ENCODE assay signal across 12 cellular contexts in genomic region chr3:103048371-103048722, GRCh38.
DNase-seq lines count a peak whose midpoint lies in the region; ATAC-seq lines count a peak whose summit lies in the region.
"Had no signal": no experiment of that assay in that cellular context is flagged by ENCODE, and none has a peak within 500 bp of the region (broad histone marks: within the 10 kb centered on the region; RNA-seq: fewer than 3 reads in every experiment).

No MANE protein-coding gene starts in this region.

- ATAC-seq in GM18498 (IDR thresholded peaks at IDR 0.05; ENCODE audit: unreplicated experiment) (peak; percentile 80), HG03442 (IDR thresholded peaks at IDR 0.05; ENCODE audit: unreplicated experiment) (peak; percentile 41), Right ventricle myocardium superior (ENCODE audit: poor library complexity) (no peak), HG03025 (IDR thresholded peaks at IDR 0.05; ENCODE audit: low FRiP score, unreplicated experiment) (no peak), GM21717 (IDR thresholded peaks at IDR 0.05; ENCODE audit: unreplicated experiment) (no peak)
- ATAC-seq: stimulated activated naive CD8-positive, alpha-beta T cell treated with anti-CD3 and anti-CD28 coated beads, Interleukin-15, Interleukin-2, amounts not matched to agents 100 U/mL and 50 U/mL, for 24 hours had no signal

- intact Hi-C loops in Right ventricle myocardium superior (cut with DNase I) = no loop called here

- DNase-seq in amniotic epithelial cell (ENCODE audit: low read depth) (peak; percentile 62), pons (ENCODE audit: low spot score) (peak; percentile 24), Right ventricle myocardium superior (no peak), cerebellar cortex (ENCODE audit: low spot score) (no peak)
- DNase-seq: islet precursor cell; NCI-H2029; nephron progenitor cell; stimulated activated naive CD8-positive, alpha-beta T cell treated with anti-CD3 and anti-CD28 coated beads, Interleukin-15, Interleukin-2, amounts not matched to agents 100 U/mL and 50 U/mL, for 24 hours had no signal

Comparison
In these comparisons a context has a peak if more than half of its experiments do, and no peak if none do; other contexts are left out.
1. ATAC-seq: peak in GM18498 (single experiment) and HG03442 (single experiment); none in Right ventricle myocardium superior (single experiment), HG03025 (single experiment) and GM21717 (single experiment).
2. DNase-seq: peak in amniotic epithelial cell (single experiment) and pons (single experiment); none in Right ventricle myocardium superior (single experiment) and cerebellar cortex (single experiment).